ENCODE assay signal across 30 cellular contexts in genomic region chr3:16114930-16115329, GRCh38. TPM values are rescaled to one million over a fixed set of nuclear protein-coding genes. Genes with fewer than 3 reads are reported as not detected.
DNase-seq lines count a peak whose midpoint lies in the region; ATAC-seq and TF ChIP-seq lines count a peak whose summit lies in the region.
"Had no signal": no experiment of that assay in that cellular context is flagged by ENCODE, and none has a peak within 500 bp of the region (broad histone marks: within the 10 kb centered on the region; RNA-seq: fewer than 3 reads in every experiment).

No MANE protein-coding gene starts in this region.

- H3K27ac Mint-ChIP-seq in HFFc6: peak overlapping the region; percentile 89; the same call in 1 of the 2 replicates
- H3K27ac Mint-ChIP-seq: activated naive CD4-positive, alpha-beta T cell treated with anti-CD3 and anti-CD28 coated beads, Interleukin-2, amount 50 U/mL, for 24 hours; GM23338; natural killer cell had no signal

- H3K9me3 ChIP-seq in breast epithelium (no peaks in the 10 kb centered on the region), osteoblast (ENCODE audit: low read depth, low read length) (no peaks in the 10 kb centered on the region), tibial artery (no peaks in the 10 kb centered on the region)
- H3K9me3 ChIP-seq: lower lobe of right lung, mucosa of descending colon had no signal

- intact Hi-C loops in breast epithelium (cut with DNase I; ENCODE audit: low total_unique reads) (no loop called here), tibial artery (cut with DNase I; ENCODE audit: low total_unique reads) (no loop called here)

- peaks cover 13% of the 10 kb centered on the region; the same call in 1 of the 2 replicates for H3K36me3 Mint-ChIP-seq in HFFc6 (ENCODE audit: low read depth)
- H3K36me3 Mint-ChIP-seq: activated naive CD4-positive, alpha-beta T cell treated with anti-CD3 and anti-CD28 coated beads, Interleukin-2, amount 50 U/mL, for 24 hours; natural killer cell had no signal

- H3K36me3 ChIP-seq in breast epithelium (no peaks in the 10 kb centered on the region), osteoblast (ENCODE audit: insufficient read depth, low read length) (no peaks in the 10 kb centered on the region), tibial artery (no peaks in the 10 kb centered on the region)
- H3K36me3 ChIP-seq: lower lobe of right lung, WERI-Rb-1 had no signal

- H3K4me1 Mint-ChIP-seq in HFFc6 (ENCODE audit: low read depth): peaks cover 46% of the 10 kb centered on the region
- H3K4me1 Mint-ChIP-seq: activated naive CD4-positive, alpha-beta T cell treated with anti-CD3 and anti-CD28 coated beads, Interleukin-2, amount 50 U/mL, for 24 hours; GM23338; natural killer cell had no signal

- no peak for TF ChIP-seq CTCF in HFFc6 (IDR thresholded peaks at IDR 0.05)
- no peak for TF ChIP-seq CTCF in breast epithelium (IDR thresholded peaks at IDR 0.05)
- no peak for TF ChIP-seq CTCF in osteoblast (IDR thresholded peaks at IDR 0.05; ENCODE audit: extremely low read depth, low read depth, low read length)
- no peak for TF ChIP-seq CTCF in tibial artery (IDR thresholded peaks at IDR 0.05)
- TF ChIP-seq CTCF in GM10266 (IDR thresholded peaks at IDR 0.05; ENCODE audit: control insufficient read depth, insufficient read depth, low read depth, missing control alignments): no peak

- TF ChIP-seq POLR2A in breast epithelium (IDR thresholded peaks at IDR 0.05): no peak

- H3K4me1 ChIP-seq in breast epithelium (no peaks in the 10 kb centered on the region), osteoblast (ENCODE audit: insufficient read depth, low read length) (peaks cover 18% of the 10 kb centered on the region), tibial artery (peaks cover 0 to 34% (median 2%) of the 10 kb centered on the region in 4 donors)
- H3K4me1 ChIP-seq: lower lobe of right lung had no signal

- DNase-seq in HFFc6 (no peak), breast epithelium (ENCODE audit: low spot score in 2 of 2) (no peak), osteoblast (ENCODE audit: insufficient read length, low spot score, missing footprints) (no peak), tibial artery (no peak), GM10266 (ENCODE audit: extremely low spot score) (no peak), NCI-H446 (lab: John Stamatoyannopoulos, UW) (no peak)
- DNase-seq: activated CD4-positive, alpha-beta T cell treated with anti-CD3 and anti-CD28 coated beads for 48 hours; activated CD8-positive, alpha-beta memory T cell treated with anti-CD3 and anti-CD28 coated beads for 24 hours; activated T-cell treated with anti-CD3 and anti-CD28 coated beads for 4 hours; amygdala; Calu3; DND-41; effector CD4-positive, alpha-beta T cell; GF-D8; lower lobe of right lung; mucosa of descending colon; natural killer cell; NCI-H2107; NCI-H345; NCI-H748 treated with DMSO at 0.1 percent for 48 hours; occipital lobe; SHP77 treated with DMSO at 0.1 percent for 48 hours; small intestine; stimulated activated naive CD4-positive, alpha-beta T cell treated with Interleukin-2 at 50 U/mL for 16 hours; T1000; WERI-Rb-1 had no signal

- ATAC-seq in GM19467 (IDR thresholded peaks at IDR 0.05; ENCODE audit: unreplicated experiment): no peak
- ATAC-seq: GM23338, lower lobe of right lung, mucosa of descending colon, natural killer cell had no signal

- H3K27me3 ChIP-seq in breast epithelium: no peaks in the 10 kb centered on the region
- H3K27me3 ChIP-seq in osteoblast (ENCODE audit: insufficient read depth, low read length): no peaks in the 10 kb centered on the region
- H3K27me3 ChIP-seq in tibial artery: no peaks in the 10 kb centered on the region

- H3K27me3 Mint-ChIP-seq in HFFc6 (ENCODE audit: insufficient read depth): peaks cover 5% of the 10 kb centered on the region; the same call in 1 of the 2 replicates

- H3K4me3 ChIP-seq in breast epithelium (no peak overlapping the region), osteoblast (ENCODE audit: insufficient read depth, low read length) (no peak overlapping the region), tibial artery (no peak overlapping the region)
- H3K4me3 ChIP-seq: GM23338, lower lobe of right lung, mucosa of descending colon had no signal

- no peaks in the 10 kb centered on the region for H4K20me1 ChIP-seq in osteoblast (ENCODE audit: insufficient read depth, low read length)

- H2AFZ ChIP-seq in osteoblast (ENCODE audit: low read length): no peak overlapping the region
- H2AFZ ChIP-seq: GM23338 had no signal

- no peak overlapping the region for H3K4me3 Mint-ChIP-seq in HFFc6
- H3K4me3 Mint-ChIP-seq: activated naive CD4-positive, alpha-beta T cell treated with anti-CD3 and anti-CD28 coated beads, Interleukin-2, amount 50 U/mL, for 24 hours; GM23338; natural killer cell had no signal

- H3K79me2 ChIP-seq in osteoblast (ENCODE audit: insufficient read depth, low read length): no peaks in the 10 kb centered on the region

- H3K27ac ChIP-seq in breast epithelium: peak overlapping the region; percentile 59 to 89
- H3K27ac ChIP-seq in osteoblast (ENCODE audit: low read depth, low read length): peak overlapping the region; percentile 99
- H3K27ac ChIP-seq in tibial artery: peak overlapping the region; percentile 54 to 60
- H3K27ac ChIP-seq: C4-2B, lower lobe of right lung, WERI-Rb-1 had no signal

- no peak overlapping the region for H3K4me2 ChIP-seq in osteoblast (ENCODE audit: insufficient read depth, low read length)
- H3K4me2 ChIP-seq: GM23338 had no signal

- H3K9me3 Mint-ChIP-seq in HFFc6: peaks cover 5% of the 10 kb centered on the region; the same call in 1 of the 2 replicates
- H3K9me3 Mint-ChIP-seq: activated naive CD4-positive, alpha-beta T cell treated with anti-CD3 and anti-CD28 coated beads, Interleukin-2, amount 50 U/mL, for 24 hours; natural killer cell had no signal

RNA-seq across cellular contexts. Expression of gene GALNT15, which starts 59.5 kb away (rescaled TPM):
- 1 to 10 TPM; 5.5 to 7.2 (median 6.4) TPM for total RNA-seq in HFFc6 (2021; fragmentation: NEBNext Ultra II Directional; extraction: Animal tissue kit (Norgen Biotek cat#: 25700))
- total RNA-seq in breast epithelium: 100 to 1,000 TPM in 2 of 3 donors, 10 to 100 TPM in 1; 68.5 to 492 (median 215) TPM
- total RNA-seq in osteoblast: 6.5 and 7.1 TPM in 2 replicates
- total RNA-seq: Calu3, natural killer cell had no signal
